In the genomic region with DNA sequence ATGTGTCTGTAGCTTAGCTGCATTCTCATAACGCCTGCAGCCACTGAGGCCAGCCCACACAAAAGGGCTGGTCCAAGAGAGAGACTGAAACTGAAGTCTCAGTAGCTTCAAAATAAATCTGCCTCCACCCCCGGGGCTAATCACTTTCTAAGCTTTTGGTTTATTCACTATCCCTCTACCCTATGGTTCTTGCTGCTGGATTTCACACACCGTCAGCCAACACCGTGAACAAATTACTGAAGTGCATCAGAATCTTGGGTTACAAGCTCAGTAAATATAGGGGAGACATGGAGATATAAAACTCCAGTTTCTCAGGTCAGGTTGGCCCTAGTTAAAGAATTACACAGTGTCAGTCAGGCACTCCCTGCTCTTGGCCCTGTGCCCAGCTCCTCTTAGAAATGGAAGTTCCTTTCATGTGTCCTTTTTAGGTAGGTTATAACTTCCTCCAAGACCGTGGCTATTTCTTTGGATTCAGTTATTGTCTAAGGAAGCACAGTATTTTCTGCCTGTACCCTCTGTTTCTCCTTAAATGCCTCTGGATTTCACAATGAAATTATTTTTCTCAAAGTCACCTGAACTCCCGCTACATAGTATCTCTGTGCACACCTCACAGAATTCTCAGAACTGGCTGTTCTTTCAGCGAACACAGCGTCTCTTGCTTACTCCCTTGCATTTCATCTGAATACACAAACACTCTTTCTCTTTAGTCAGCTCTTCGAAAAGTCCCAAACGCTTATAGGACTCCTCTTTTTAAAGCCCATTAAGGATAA, we compare ENCODE assay signal across 10 cellular contexts.
DNase-seq lines count a peak whose midpoint lies in the region; ATAC-seq, FAIRE-seq and TF ChIP-seq lines count a peak whose summit lies in the region.
"Had no signal": no experiment of that assay in that cellular context is flagged by ENCODE, and none has a peak within 500 bp of the region (broad histone marks: within the 10 kb centered on the region; RNA-seq: fewer than 3 reads in every experiment).

No MANE protein-coding gene starts in this region.

- WGBS in mammary epithelial cell (ENCODE audit: low coverage, missing lambda C conversion rate), result 17% methylated on average over 10 of the region's 10 CpGs

- H3K9ac ChIP-seq in mammary epithelial cell (ENCODE audit: insufficient read depth, low read length) (no peak overlapping the region), neural progenitor cell (no peak overlapping the region)
- H3K9ac ChIP-seq: BLaER1 had no signal

- no peaks in the 10 kb centered on the region for H3K36me3 ChIP-seq in GM23338 (ENCODE audit: insufficient read depth)
- H3K36me3 ChIP-seq in mammary epithelial cell (ENCODE audit: insufficient read depth, low read length), result no peaks in the 10 kb centered on the region
- H3K36me3 ChIP-seq in neural progenitor cell, result no peaks in the 10 kb centered on the region
- H3K36me3 ChIP-seq: BLaER1 had no signal

- H3K36me3 Mint-ChIP-seq in GM23338 (ENCODE audit: low read depth) (no peaks in the 10 kb centered on the region), neural progenitor cell (no peaks in the 10 kb centered on the region)

- dilution Hi-C loops in mammary epithelial cell (cut with HindIII; ENCODE audit: low sequenced_read_pairs), result no loop called here

- H3K4me3 ChIP-seq in GM23338, result no peak overlapping the region
- H3K4me3 ChIP-seq in mammary epithelial cell (replicated peaks in 1 of 3; ENCODE audit: insufficient read depth in 1 of 3, low read depth in 2 of 3, low read length in 3 of 3), result peak overlapping the region; percentile 18 to 36 (median 32)
- H3K4me3 ChIP-seq in neural progenitor cell, result no peak overlapping the region
- H3K4me3 ChIP-seq: BLaER1 had no signal

- TF ChIP-seq CTCF in GM23338 (conservative IDR thresholded peaks at IDR 0.05; ENCODE audit: low read depth in 2 of 2) (no peak), mammary epithelial cell (conservative IDR thresholded peaks at IDR 0.05 in 1 of 2, IDR thresholded peaks at IDR 0.05 in 1 of 2; ENCODE audit: extremely low read depth in 1 of 2, insufficient read depth in 1 of 2, low read depth in 1 of 2, low read length in 2 of 2) (no peak), neural progenitor cell (IDR thresholded peaks at IDR 0.05) (no peak)

- BruUV-seq in mammary epithelial cell (replicated peaks; lab: Mats Ljungman, UMichigan), result no TSS peak

- H3K79me2 ChIP-seq in GM23338 (replicated peaks; ENCODE audit: insufficient read depth), result no peaks in the 10 kb centered on the region
- no peaks in the 10 kb centered on the region for H3K79me2 ChIP-seq in mammary epithelial cell (ENCODE audit: insufficient read depth, low read length)
- H3K79me2 ChIP-seq in neural progenitor cell (ENCODE audit: low read depth), result no peaks in the 10 kb centered on the region

- H3K27ac ChIP-seq in GM23338 (ENCODE audit: low read depth), result no peak overlapping the region; the same call in 1 of the 2 replicates
- H3K27ac ChIP-seq in mammary epithelial cell (ENCODE audit: insufficient read depth, low read depth, low read length), result no peak overlapping the region
- no peak overlapping the region for H3K27ac ChIP-seq in neural progenitor cell
- H3K27ac ChIP-seq: BLaER1 had no signal

- H3F3A ChIP-seq in GM23338 (replicated peaks; ENCODE audit: low read depth) (no peaks in the 10 kb centered on the region), neural progenitor cell (ENCODE audit: low read depth) (no peaks in the 10 kb centered on the region)

- CTCF ChIA-PET in mammary epithelial cell (lab: Charles Lee; ENCODE audit: low non-redundant PET), result no interaction called here

- in situ Hi-C loops in mammary epithelial cell (cut with MboI; ENCODE audit: low sequenced_read_pairs in 2 of 2), result no loop called here

- H3K4me2 ChIP-seq in GM23338 (no peak overlapping the region), mammary epithelial cell (ENCODE audit: insufficient read depth, low read depth, low read length) (peak overlapping the region; percentile 84), neural progenitor cell (peak overlapping the region; percentile 30)
- H3K4me2 ChIP-seq: BLaER1 had no signal

- no peak overlapping the region for H3K4me3 Mint-ChIP-seq in GM23338
- no peak overlapping the region for H3K4me3 Mint-ChIP-seq in neural progenitor cell

- H3K9me3 ChIP-seq in mammary epithelial cell (replicated peaks; ENCODE audit: insufficient read depth, low read length), result no peaks in the 10 kb centered on the region
- no peaks in the 10 kb centered on the region for H3K9me3 ChIP-seq in neural progenitor cell (ENCODE audit: low read depth)
- H3K9me3 ChIP-seq: BLaER1 had no signal

- H3K27ac Mint-ChIP-seq in GM23338 (no peak overlapping the region), neural progenitor cell (peak overlapping the region; percentile 20)

- H4K20me1 ChIP-seq in GM23338 (replicated peaks; ENCODE audit: insufficient read depth), result no peaks in the 10 kb centered on the region
- no peaks in the 10 kb centered on the region for H4K20me1 ChIP-seq in mammary epithelial cell (ENCODE audit: insufficient read depth, low read length)
- no peaks in the 10 kb centered on the region for H4K20me1 ChIP-seq in neural progenitor cell (ENCODE audit: low read depth)
- H4K20me1 ChIP-seq: BLaER1 had no signal

- H3K27me3 Mint-ChIP-seq in GM23338 (ENCODE audit: insufficient read depth, low read depth, poor library complexity) (peaks cover 3% of the 10 kb centered on the region), neural progenitor cell (ENCODE audit: insufficient read depth, low read depth) (peaks cover 3% of the 10 kb centered on the region)

- H3K27me3 ChIP-seq in GM23338 (ENCODE audit: insufficient read depth) (no peaks in the 10 kb centered on the region), mammary epithelial cell (ENCODE audit: insufficient read depth, low read length) (no peaks in the 10 kb centered on the region), neural progenitor cell (peaks cover 24% of the 10 kb centered on the region)
- H3K27me3 ChIP-seq: BLaER1 had no signal

- no peaks in the 10 kb centered on the region for H3K9me2 ChIP-seq in GM23338 (ENCODE audit: insufficient read depth)

- FAIRE-seq in frontal cortex (lab: Jason Lieb, UNC), result no peak

- H3K4me1 Mint-ChIP-seq in GM23338, result peaks cover 23% of the 10 kb centered on the region
- peaks cover 46% of the 10 kb centered on the region for H3K4me1 Mint-ChIP-seq in neural progenitor cell

- peaks cover 12% of the 10 kb centered on the region for H3K4me1 ChIP-seq in GM23338 (ENCODE audit: insufficient read depth)
- peaks cover 9% of the 10 kb centered on the region for H3K4me1 ChIP-seq in mammary epithelial cell (ENCODE audit: insufficient read depth, low read length)
- H3K4me1 ChIP-seq in neural progenitor cell, result peaks cover 25% of the 10 kb centered on the region
- H3K4me1 ChIP-seq: BLaER1 had no signal

- DNase-seq in NCI-H2171 treated with DMSO at 0.1 percent for 48 hours (lab: John Stamatoyannopoulos, UW) (peak; percentile 26), NCI-H2171 (lab: John Stamatoyannopoulos, UW) (no peak), GM23338 (ENCODE audit: low spot score) (peak; percentile 13), MV-4-11 (lab: John Stamatoyannopoulos, UW) (peak; percentile 30), mammary epithelial cell (peak; percentile 39), neural progenitor cell (ENCODE audit: low spot score) (peak; percentile 46), frontal cortex (ENCODE audit: low spot score in 2 of 2) (no peak)
- no peak for DNase-seq in stimulated activated CD4-positive, alpha-beta T cell treated with anti-CD3 and anti-CD28 coated beads, Interleukin-4, amount 100 ng/mL, for 4 hours

- H3K9me3 Mint-ChIP-seq in GM23338 (no peaks in the 10 kb centered on the region; the same call in 2 of the 3 replicates), neural progenitor cell (no peaks in the 10 kb centered on the region)

- intact Hi-C loops in mammary epithelial cell (cut with micrococcal nuclease), result no loop called here

- peak overlapping the region; percentile 40; the same call in 1 of the 2 replicates for H2AFZ ChIP-seq in GM23338
- H2AFZ ChIP-seq in mammary epithelial cell (ENCODE audit: low read depth, low read length), result peak overlapping the region; percentile 92
- no peak overlapping the region for H2AFZ ChIP-seq in neural progenitor cell (replicated peaks)

- no peak for ATAC-seq in GM23338
- ATAC-seq: Panc1 had no signal

TF ChIP-seq in GM23338, 12 proteins besides CTCF, POLR2A, EP300 and RAD21 (continues in another document):
- no peak for TF ChIP-seq JUNB (IDR thresholded peaks at IDR 0.05; ENCODE audit: unreplicated experiment)
- TF ChIP-seq NANOG (IDR thresholded peaks at IDR 0.05; ENCODE audit: borderline replicate concordance), result no peak
- no peak for TF ChIP-seq POLR2AphosphoS5 (IDR thresholded peaks at IDR 0.05; ENCODE audit: low read depth)
- TF ChIP-seq ZNF331 (CRISPR knock-in tag; IDR thresholded peaks at IDR 0.05; ENCODE audit: low read depth), result no peak
- TF ChIP-seq STAT1 (IDR thresholded peaks at IDR 0.05; ENCODE audit: unreplicated experiment), result no peak
- TF ChIP-seq, protein P1, sequence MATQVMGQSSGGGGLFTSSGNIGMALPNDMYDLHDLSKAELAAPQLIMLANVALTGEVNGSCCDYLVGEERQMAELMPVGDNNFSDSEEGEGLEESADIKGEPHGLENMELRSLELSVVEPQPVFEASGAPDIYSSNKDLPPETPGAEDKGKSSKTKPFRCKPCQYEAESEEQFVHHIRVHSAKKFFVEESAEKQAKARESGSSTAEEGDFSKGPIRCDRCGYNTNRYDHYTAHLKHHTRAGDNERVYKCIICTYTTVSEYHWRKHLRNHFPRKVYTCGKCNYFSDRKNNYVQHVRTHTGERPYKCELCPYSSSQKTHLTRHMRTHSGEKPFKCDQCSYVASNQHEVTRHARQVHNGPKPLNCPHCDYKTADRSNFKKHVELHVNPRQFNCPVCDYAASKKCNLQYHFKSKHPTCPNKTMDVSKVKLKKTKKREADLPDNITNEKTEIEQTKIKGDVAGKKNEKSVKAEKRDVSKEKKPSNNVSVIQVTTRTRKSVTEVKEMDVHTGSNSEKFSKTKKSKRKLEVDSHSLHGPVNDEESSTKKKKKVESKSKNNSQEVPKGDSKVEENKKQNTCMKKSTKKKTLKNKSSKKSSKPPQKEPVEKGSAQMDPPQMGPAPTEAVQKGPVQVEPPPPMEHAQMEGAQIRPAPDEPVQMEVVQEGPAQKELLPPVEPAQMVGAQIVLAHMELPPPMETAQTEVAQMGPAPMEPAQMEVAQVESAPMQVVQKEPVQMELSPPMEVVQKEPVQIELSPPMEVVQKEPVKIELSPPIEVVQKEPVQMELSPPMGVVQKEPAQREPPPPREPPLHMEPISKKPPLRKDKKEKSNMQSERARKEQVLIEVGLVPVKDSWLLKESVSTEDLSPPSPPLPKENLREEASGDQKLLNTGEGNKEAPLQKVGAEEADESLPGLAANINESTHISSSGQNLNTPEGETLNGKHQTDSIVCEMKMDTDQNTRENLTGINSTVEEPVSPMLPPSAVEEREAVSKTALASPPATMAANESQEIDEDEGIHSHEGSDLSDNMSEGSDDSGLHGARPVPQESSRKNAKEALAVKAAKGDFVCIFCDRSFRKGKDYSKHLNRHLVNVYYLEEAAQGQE (IDR thresholded peaks at IDR 0.05; ENCODE audit: unreplicated experiment), result no peak
- TF ChIP-seq CREB1 (CRISPR knock-in tag; IDR thresholded peaks at IDR 0.05; ENCODE audit: low read depth), result no peak

Comparison
In these comparisons a context has a peak if more than half of its experiments do, and no peak if none do; other contexts are left out.
1. DNase-seq: peak in NCI-H2171 treated with DMSO at 0.1 percent for 48 hours (single experiment), GM23338 (single experiment), MV-4-11 (single experiment), mammary epithelial cell (single experiment) and neural progenitor cell (single experiment); none in NCI-H2171 (single experiment), frontal cortex (0 of 2) and stimulated activated CD4-positive, alpha-beta T cell treated with anti-CD3 and anti-CD28 coated beads, Interleukin-4, amount 100 ng/mL, for 4 hours (0 of 2).
2. H3K4me3 ChIP-seq: peak in mammary epithelial cell (3 of 3); none in GM23338 (single experiment) and neural progenitor cell (single experiment).